8 cellular contexts compared by ENCODE assay signal in genomic region chr17:33520404-33521032, GRCh38.
DNase-seq lines count a peak whose midpoint lies in the region; ATAC-seq and TF ChIP-seq lines count a peak whose summit lies in the region.

No MANE protein-coding gene starts in this region.

- no peaks in the 10 kb centered on the region for H3K27me3 ChIP-seq in brain microvascular endothelial cell (replicated peaks)

- peak; percentile 56 for TF ChIP-seq CTCF in brain microvascular endothelial cell (IDR thresholded peaks at IDR 0.05; ENCODE audit: low read depth, low read length, missing control alignments)

- H3K4me3 ChIP-seq in brain microvascular endothelial cell (ENCODE audit: low read depth, low read length): no peak overlapping the region

- no peak overlapping the region for H3K27ac ChIP-seq in brain microvascular endothelial cell

- DNase-seq in COLO668 (lab: John Stamatoyannopoulos, UW; ENCODE audit: unreplicated experiment): peak; percentile 6
- DNase-seq in HEK293T (ENCODE audit: extremely low spot score): peak; percentile 55
- DNase-seq in brain microvascular endothelial cell: no peak
- no peak for DNase-seq in left lobe of liver (ENCODE audit: low spot score)
- peak; percentile 11 to 49 for DNase-seq in stimulated activated CD8-positive, alpha-beta memory T cell treated with anti-CD3 and anti-CD28 coated beads, Interleukin-2, amount 100 ng/mL, for 48 hours (ENCODE audit: low read depth in 2 of 2)

- CTCF ChIA-PET in HEK293T (lab: Yijun Ruan, JAX): interaction anchor here (0.7 to 1.2 kb wide), 4 partner anchors 10 to 815 kb away, joined by 3 to 5 read pairs (median 3); no protein-coding TSS in a partner anchor

- POLR2A ChIA-PET in HEK293T (lab: Yijun Ruan, JAX): no interaction called here

- peak; percentile 86 for ATAC-seq in SK-N-SH treated with all-trans-retinoic acid at 6 μM for 48 hours
- peak; percentile 80 for ATAC-seq in left lobe of liver
- no peak for ATAC-seq in HG03095 (IDR thresholded peaks at IDR 0.05; ENCODE audit: unreplicated experiment)
- no peak for ATAC-seq in HG03196 (IDR thresholded peaks at IDR 0.05; ENCODE audit: unreplicated experiment)

- H3K36me3 ChIP-seq in brain microvascular endothelial cell (replicated peaks): no peaks in the 10 kb centered on the region

- in situ Hi-C loops in brain microvascular endothelial cell (cut with HindIII; ENCODE audit: low pct_ligation_motif_present, low sequenced_read_pairs): no loop called here

TF ChIP-seq in HEK293T, 16 proteins besides CTCF, POLR2A, EP300 and RAD21:
- TF ChIP-seq SP1 (IDR thresholded peaks at IDR 0.05) (no peak), SUZ12 (IDR thresholded peaks at IDR 0.05) (no peak), FOXA1 (IDR thresholded peaks at IDR 0.05) (no peak), NFRKB (IDR thresholded peaks at IDR 0.05) (no peak), PKNOX1 (IDR thresholded peaks at IDR 0.05) (no peak), CTBP1 (IDR thresholded peaks at IDR 0.05; ENCODE audit: borderline replicate concordance) (no peak), TARDBP (IDR thresholded peaks at IDR 0.05) (no peak), HDGF (IDR thresholded peaks at IDR 0.05; ENCODE audit: borderline replicate concordance) (no peak), ARNT (IDR thresholded peaks at IDR 0.05) (no peak), LEF1 (IDR thresholded peaks at IDR 0.05; ENCODE audit: borderline replicate concordance) (no peak), L3MBTL2 (conservative IDR thresholded peaks at IDR 0.05) (no peak), ZNF384 (IDR thresholded peaks at IDR 0.05) (no peak), BHLHE40 (IDR thresholded peaks at IDR 0.05; ENCODE audit: borderline replicate concordance) (no peak), FOXM1 (IDR thresholded peaks at IDR 0.05; ENCODE audit: borderline replicate concordance) (no peak), ELF4 (IDR thresholded peaks at IDR 0.05) (no peak), FOXK2 (IDR thresholded peaks at IDR 0.05) (no peak)

TF ChIP-seq in SK-N-SH treated with all-trans-retinoic acid at 6 μM for 48 hours, 23 proteins besides CTCF, POLR2A, EP300 and RAD21:
- TF ChIP-seq ZFP30 (CRISPR knock-in tag; IDR thresholded peaks at IDR 0.05) (no peak), TCF4 (CRISPR knock-in tag; IDR thresholded peaks at IDR 0.05; ENCODE audit: borderline replicate concordance) (no peak), CREB5 (CRISPR knock-in tag; IDR thresholded peaks at IDR 0.05; ENCODE audit: low read depth) (no peak), ZC3H10 (CRISPR knock-in tag; IDR thresholded peaks at IDR 0.05) (no peak), CSRNP3 (CRISPR knock-in tag; IDR thresholded peaks at IDR 0.05) (no peak), ESRRG (CRISPR knock-in tag; IDR thresholded peaks at IDR 0.05) (no peak), ZFP3 (CRISPR knock-in tag; IDR thresholded peaks at IDR 0.05) (no peak), ZNF8 (CRISPR knock-in tag; IDR thresholded peaks at IDR 0.05) (no peak), PATZ1 (CRISPR knock-in tag; IDR thresholded peaks at IDR 0.05; ENCODE audit: borderline replicate concordance) (no peak), ZNF70 (CRISPR knock-in tag; IDR thresholded peaks at IDR 0.05) (no peak), GLIS3 (CRISPR knock-in tag; IDR thresholded peaks at IDR 0.05) (no peak), ZNF565 (CRISPR knock-in tag; conservative IDR thresholded peaks at IDR 0.05; ENCODE audit: low read depth) (no peak), TOX (CRISPR knock-in tag; IDR thresholded peaks at IDR 0.05; ENCODE audit: borderline replicate concordance) (no peak), OSR1 (CRISPR knock-in tag; IDR thresholded peaks at IDR 0.05) (no peak), POU6F1 (CRISPR knock-in tag; IDR thresholded peaks at IDR 0.05; ENCODE audit: borderline replicate concordance, low read depth) (no peak), CSDC2 (CRISPR knock-in tag; IDR thresholded peaks at IDR 0.05) (no peak)

Comparison
In these comparisons a context has a peak if more than half of its experiments do, and no peak if none do; other contexts are left out.
1. DNase-seq: peak in COLO668 (single experiment), HEK293T (single experiment) and stimulated activated CD8-positive, alpha-beta memory T cell treated with anti-CD3 and anti-CD28 coated beads, Interleukin-2, amount 100 ng/mL, for 48 hours (2 of 2); none in brain microvascular endothelial cell (single experiment) and left lobe of liver (single experiment).
2. ATAC-seq: peak in SK-N-SH treated with all-trans-retinoic acid at 6 μM for 48 hours (single experiment) and left lobe of liver (single experiment); none in HG03095 (single experiment) and HG03196 (single experiment).